22 cellular contexts compared by ENCODE assay signal in genomic region chr13:36261976-36262375, GRCh38. TPM values are rescaled to one million over a fixed set of nuclear protein-coding genes. Genes with fewer than 3 reads are reported as not detected.
"Had no signal": no experiment of that assay in that cellular context is flagged by ENCODE, and none has a peak within 500 bp of the region (broad histone marks: within the 10 kb centered on the region; RNA-seq: fewer than 3 reads in every experiment).

No MANE protein-coding gene starts in this region.

- H3K27ac ChIP-seq: brain microvascular endothelial cell, epithelial cell of prostate, heart left ventricle, transverse colon had no signal

- H3K4me3 ChIP-seq: heart left ventricle, skin epidermis, transverse colon had no signal

- DNase-seq: activated B cell treated with CpG ODN at 0.5 μM for 24 hours; activated CD4-positive, alpha-beta T cell treated with anti-CD3 and anti-CD28 coated beads, Interleukin-2, amount 10 ng/mL, durations not matched to agents 24 days and 14 days; activated CD8-positive, alpha-beta memory T cell treated with anti-CD3 and anti-CD28 coated beads, Interleukin-2, amount 50 U/mL, for 4 hours; activated CD8-positive, alpha-beta T cell treated with anti-CD3 and anti-CD28 coated beads, Interleukin-2, amount 10 ng/mL, durations not matched to agents 7 days and 5 days; activated gamma-delta T cell; activated T-cell treated with anti-CD3 and anti-CD28 coated beads, Interleukin-2, amount 50 U/mL, for 48 hours; brain microvascular endothelial cell; foreskin melanocyte; heart left ventricle; immature natural killer cell; left cardiac atrium; SK-N-SH; stimulated activated CD4-positive, alpha-beta T cell treated with anti-CD3 and anti-CD28 coated beads, Interleukin-15, amount 100 ng/mL, for 24 hours; stimulated activated CD4-positive, alpha-beta T cell treated with anti-CD3 and anti-CD28 coated beads, Interleukin-4, amount 100 ng/mL, for 1 hour; stimulated activated naive B cell treated with anti-CD40 and anti-IgM and Interleukin-4, amounts not matched to agents 10 μg/mL and 1 μg/mL and 100 μg/mL, for 72 hours; substantia nigra; transverse colon had no signal

- ATAC-seq: activated CD8-positive, alpha-beta T cell treated with anti-CD3 and anti-CD28 coated beads, Interleukin-2, amount 10 ng/mL, durations not matched to agents 7 days and 5 days; activated naive CD4-positive, alpha-beta T cell treated with anti-CD3 and anti-CD28 coated beads, Interleukin-2, amount 50 U/mL, for 72 hours; heart left ventricle; left cardiac atrium; stimulated activated naive B cell treated with anti-CD40 and anti-IgM and Interleukin-4, amounts not matched to agents 10 μg/mL and 1 μg/mL and 100 μg/mL, for 72 hours had no signal

- H3K36me3 ChIP-seq: brain microvascular endothelial cell, heart left ventricle, transverse colon had no signal

- H3K4me1 ChIP-seq: heart left ventricle, transverse colon had no signal

- H3K9me3 ChIP-seq: heart left ventricle, SK-N-SH, transverse colon had no signal

- H3K27me3 ChIP-seq: brain microvascular endothelial cell, heart left ventricle, transverse colon had no signal

RNA-seq across cellular contexts. Expression of gene CCDC169, which starts 35.6 kb away (rescaled TPM):
- total RNA-seq: activated CD8-positive, alpha-beta T cell treated with anti-CD3 and anti-CD28 coated beads, Interleukin-2, amount 10 ng/mL, durations not matched to agents 7 days and 5 days; T-helper 1 cell treated with Interleukin-12 subunit alpha and Interleukin-12 subunit beta and Interleukin-4 antibody, amounts not matched to agents 30 ng/mL and 1 ng/mL, for 36 hours had no signal
- polyA plus RNA-seq: immature natural killer cell had no signal

RNA-seq across cellular contexts. Expression of gene SOHLH2, which starts 47.6 kb away (rescaled TPM):
- total RNA-seq: activated B cell treated with CpG ODN at 0.5 μM for 24 hours; activated CD4-positive, alpha-beta T cell treated with anti-CD3 and anti-CD28 coated beads, Interleukin-2, amount 10 ng/mL, durations not matched to agents 24 days and 14 days; activated CD8-positive, alpha-beta T cell treated with anti-CD3 and anti-CD28 coated beads, Interleukin-2, amount 10 ng/mL, durations not matched to agents 7 days and 5 days; activated naive CD4-positive, alpha-beta T cell treated with anti-CD3 and anti-CD28 coated beads, Interleukin-2, amount 50 U/mL, for 72 hours; dermis microvascular lymphatic vessel endothelial cell; T-helper 1 cell treated with Interleukin-12 subunit alpha and Interleukin-12 subunit beta and Interleukin-4 antibody, amounts not matched to agents 30 ng/mL and 1 ng/mL, for 36 hours had no signal
- polyA plus RNA-seq: immature natural killer cell had no signal
